Comparison of ENCODE assay signal across 1 cellular context in the genomic region with DNA sequence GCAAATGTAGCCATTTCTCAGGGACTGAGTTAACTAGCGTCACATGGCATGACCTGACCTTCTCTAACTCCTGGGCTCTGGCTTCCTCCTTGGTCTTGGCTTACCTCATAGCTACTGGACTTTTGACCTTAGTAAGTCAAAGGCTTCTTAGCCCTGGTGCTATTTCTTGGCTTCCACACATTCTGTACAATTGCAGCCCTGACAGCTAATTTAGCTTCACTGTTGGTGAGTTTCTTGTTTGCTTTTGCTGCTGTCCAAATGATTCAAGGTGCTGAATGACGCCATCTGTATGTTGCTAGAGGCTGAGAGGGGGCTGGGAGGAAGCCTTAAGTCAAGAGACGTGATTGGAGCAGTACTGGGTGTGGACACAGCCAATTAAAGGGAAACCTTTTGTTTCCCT.
TF ChIP-seq lines count a peak whose summit lies in the region.

No MANE protein-coding gene starts in this region.

TF ChIP-seq in GM12878, 131 proteins besides CTCF, POLR2A, EP300 and RAD21:
- TF ChIP-seq GABPA (IDR thresholded peaks at IDR 0.05; ENCODE audit: low read depth) (no peak), REST (IDR thresholded peaks at IDR 0.05; ENCODE audit: low read depth, low read length) (peak; percentile 65; the same call in 1 of the 2 replicates), KAT2A (conservative IDR thresholded peaks at IDR 0.05; ENCODE audit: control insufficient read depth, low read depth, low read length) (no peak), BMI1 (IDR thresholded peaks at IDR 0.05; ENCODE audit: borderline replicate concordance) (no peak)
